In genomic region chr2:172516299-172516698, GRCh38 we compare ENCODE assay signal across 20 cellular contexts. TPM values are rescaled to one million over a fixed set of nuclear protein-coding genes. Genes with fewer than 3 reads are reported as not detected.
DNase-seq lines count a peak whose midpoint lies in the region; ATAC-seq and TF ChIP-seq lines count a peak whose summit lies in the region.
"Had no signal": no experiment of that assay in that cellular context is flagged by ENCODE, and none has a peak within 500 bp of the region (broad histone marks: within the 10 kb centered on the region; RNA-seq: fewer than 3 reads in every experiment).

No MANE protein-coding gene starts in this region.

- peaks cover 10% of the 10 kb centered on the region; the same call in 1 of the 2 replicates for H3K4me1 ChIP-seq in GM23248 (ENCODE audit: insufficient read depth)
- no peaks in the 10 kb centered on the region for H3K4me1 ChIP-seq in fibroblast of lung (ENCODE audit: control insufficient read depth, extremely low read depth, insufficient read depth, low read length)

- H3K4me2 ChIP-seq in GM23248 (ENCODE audit: unreplicated experiment) (no peak overlapping the region), fibroblast of lung (ENCODE audit: extremely low read depth, insufficient read depth, low read length) (no peak overlapping the region)
- H3K4me2 ChIP-seq: BLaER1 had no signal

- H3F3A ChIP-seq in GM23248 (ENCODE audit: insufficient read depth) = peaks cover 10% of the 10 kb centered on the region

- 0 to 5% methylated on average over 1 of the region's 1 CpG for WGBS in GM23248 (ENCODE audit: low coverage in 1 of 2, low lambda C conversion rate in 2 of 2, missing lambda C conversion rate in 2 of 2), 2 experiments

- H3K9ac ChIP-seq in GM23248 (no peak overlapping the region), fibroblast of lung (ENCODE audit: insufficient read depth, low read length) (no peak overlapping the region)
- H3K9ac ChIP-seq: BLaER1 had no signal

- in situ Hi-C loops in GM23248 (cut with MboI) = no loop called here

- H3K27me3 ChIP-seq in AG04450 (ENCODE audit: control insufficient read depth, insufficient read depth, low read length) (no peaks in the 10 kb centered on the region), GM23248 (replicated peaks; ENCODE audit: insufficient read depth) (no peaks in the 10 kb centered on the region), fibroblast of lung (ENCODE audit: control insufficient read depth, insufficient read depth, low read length) (no peaks in the 10 kb centered on the region)
- H3K27me3 ChIP-seq: BLaER1 had no signal

- POLR2A ChIA-PET in AG04450 (lab: Yijun Ruan, JAX) = no interaction called here

- TF ChIP-seq CTCF in AG04450 (IDR thresholded peaks at IDR 0.05; ENCODE audit: low read depth, low read length) (no peak), fibroblast of lung (conservative IDR thresholded peaks at IDR 0.05 in 1 of 2, IDR thresholded peaks at IDR 0.05 in 1 of 2; ENCODE audit: low read depth in 1 of 2, low read length in 2 of 2) (no peak)

- ATAC-seq in GM21737 (IDR thresholded peaks at IDR 0.05; ENCODE audit: unreplicated experiment) = no peak
- ATAC-seq in GM18909 (IDR thresholded peaks at IDR 0.05; ENCODE audit: poor library complexity, unreplicated experiment) = no peak
- ATAC-seq: stimulated activated memory B cell treated with anti-CD40 and anti-IgM and Interleukin-4, amounts not matched to agents 10 μg/mL and 1 μg/mL and 100 μg/mL, for 72 hours had no signal

- peak; percentile 55 for DNase-seq in AG04450 (ENCODE audit: low read depth, low spot score)
- DNase-seq in GM23248 = peak; percentile 88
- peak; percentile 61 for DNase-seq in OCI-M1 (lab: John Stamatoyannopoulos, UW)
- peak; percentile 57 to 81 for DNase-seq in fibroblast of lung (ENCODE audit: low read depth in 2 of 2)
- no peak for DNase-seq in NCI-H510A (lab: John Stamatoyannopoulos, UW)
- DNase-seq in NCI-H748 treated with DMSO at 0.1 percent for 48 hours (lab: John Stamatoyannopoulos, UW) = no peak
- DNase-seq: activated CD4-positive, alpha-beta T cell treated with anti-CD3 and anti-CD28 coated beads, Interleukin-2, amount 10 ng/mL, durations not matched to agents 7 days and 5 days; activated T-cell treated with anti-CD3 and anti-CD28 coated beads, Interleukin-2, amount 50 U/mL, for 48 hours; effector CD8-positive, alpha-beta T cell; glutamatergic neuron; GOT3; kidney glomerular epithelial cell; NCI-H1092 treated with DMSO at 0.1 percent for 48 hours; stimulated activated CD4-positive, alpha-beta T cell treated with anti-CD3 and anti-CD28 coated beads, Interleukin-4, amount 100 ng/mL, for 1 hour; T-helper 2 cell had no signal

- CTCF ChIA-PET in AG04450 (lab: Charles Lee) = no interaction called here

- H3K9me3 ChIP-seq in AG04450 (ENCODE audit: control insufficient read depth, insufficient read depth, low read length) (peaks cover 20% of the 10 kb centered on the region), GM23248 (ENCODE audit: low read depth) (peaks cover 4% of the 10 kb centered on the region), fibroblast of lung (ENCODE audit: control insufficient read depth, insufficient read depth, low read depth, low read length) (no peaks in the 10 kb centered on the region)

- H3K79me2 ChIP-seq in GM23248 (ENCODE audit: insufficient read depth) = no peaks in the 10 kb centered on the region
- H3K79me2 ChIP-seq in fibroblast of lung (ENCODE audit: control insufficient read depth, insufficient read depth, low read length) = no peaks in the 10 kb centered on the region

- no peak overlapping the region for H3K4me3 ChIP-seq in AG04450 (ENCODE audit: low read depth, low read length)
- H3K4me3 ChIP-seq in GM23248 = no peak overlapping the region
- no peak overlapping the region for H3K4me3 ChIP-seq in fibroblast of lung (replicated peaks in 1 of 4; ENCODE audit: control extremely low read depth in 1 of 4, insufficient read depth in 1 of 4, low read depth in 3 of 4, low read length in 4 of 4)
- H3K4me3 ChIP-seq: BLaER1 had no signal

- 0 out of 2 replicates have a peak, but pooled peaks cover 4% of the 10 kb centered on the region for H3K36me3 ChIP-seq in GM23248 (ENCODE audit: low read depth)
- no peaks in the 10 kb centered on the region for H3K36me3 ChIP-seq in fibroblast of lung (ENCODE audit: control insufficient read depth, insufficient read depth, low read length)

- H4K20me1 ChIP-seq in GM23248 (ENCODE audit: insufficient read depth) (no peaks in the 10 kb centered on the region), fibroblast of lung (ENCODE audit: control insufficient read depth, extremely low read depth, insufficient read depth, low read length) (no peaks in the 10 kb centered on the region)
- H4K20me1 ChIP-seq: BLaER1 had no signal

- no peaks in the 10 kb centered on the region for H3K9me2 ChIP-seq in GM23248 (ENCODE audit: insufficient read depth)

- H3K27ac ChIP-seq in AG04450 (ENCODE audit: low read depth, low read length) (no peak overlapping the region), GM23248 (peak overlapping the region; percentile 39), fibroblast of lung (ENCODE audit: insufficient read depth, low read length) (no peak overlapping the region)
- H3K27ac ChIP-seq: BLaER1, RWPE1 had no signal

- no peak overlapping the region for H2AFZ ChIP-seq in GM23248
- H2AFZ ChIP-seq in fibroblast of lung (ENCODE audit: low read length) = no peak overlapping the region

RNA-seq across cellular contexts. Expression of gene PDK1, which starts 39.6 kb away (rescaled TPM):
- polyA plus RNA-seq in AG04450 (2011; rRNA removed) (32.6 and 32.8 TPM in 2 replicates), GM23248 (2016; fragmentation: Nextera tagmentation; extraction: Ambion mirVana) (51.1 and 53.9 TPM in 2 replicates), fibroblast of lung (27.9 and 63.0 TPM in 2 replicates)
- polyA minus RNA-seq in AG04450 (2011; rRNA and poly(A)+ RNA removed) = 51.6 and 56.3 TPM in 2 replicates
- total RNA-seq in GM23248 (2014; rRNA removed; shearing (Covaris generic)) = 22.7 and 29.0 TPM in 2 replicates
- 5.9 and 11.2 TPM in 2 replicates for total RNA-seq in fibroblast of lung
- 11.7 and 22.4 TPM in 2 replicates for polyA plus RNA-seq in fibroblast of lung (2012)
- 18.5 and 23.7 TPM in 2 replicates for polyA minus RNA-seq in fibroblast of lung (ENCODE audit: low replicate concordance)

Comparison
In these comparisons a context has a peak if more than half of its experiments do, and no peak if none do; other contexts are left out.
1. DNase-seq: peak in AG04450 (single experiment), GM23248 (single experiment), OCI-M1 (single experiment) and fibroblast of lung (2 of 2); none in NCI-H510A (single experiment) and NCI-H748 treated with DMSO at 0.1 percent for 48 hours (single experiment).